Comparison of ENCODE assay signal across 8 cellular contexts in the genomic region with DNA sequence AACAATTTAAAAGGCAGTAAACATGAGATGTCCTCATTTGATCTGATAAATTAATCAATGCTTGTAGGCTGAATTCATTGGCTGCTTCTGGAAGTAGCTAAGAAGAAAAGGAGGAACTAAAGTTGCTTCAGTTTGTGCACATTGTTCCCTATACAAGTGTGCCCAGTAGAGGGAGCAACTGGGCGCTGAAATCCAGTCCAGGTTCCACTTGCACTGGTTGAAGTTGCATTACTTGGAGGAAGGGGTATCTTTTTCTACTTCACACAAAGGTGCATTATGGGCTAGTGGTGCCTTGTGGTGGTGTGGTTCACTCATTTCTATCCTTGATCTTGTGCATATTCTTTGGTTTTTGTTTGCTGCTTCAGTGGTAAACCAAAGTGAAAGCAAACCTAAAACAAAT.
DNase-seq lines count a peak whose midpoint lies in the region; ATAC-seq and TF ChIP-seq lines count a peak whose summit lies in the region.

No MANE protein-coding gene starts in this region.

- no peak overlapping the region for H2AFZ ChIP-seq in PC-9

- no peaks in the 10 kb centered on the region for H3K9me3 ChIP-seq in PC-9 (ENCODE audit: insufficient read depth, low read depth)
- H3K9me3 ChIP-seq in esophagus squamous epithelium, result no peaks in the 10 kb centered on the region

- TF ChIP-seq CTCF in Calu3 (IDR thresholded peaks at IDR 0.05; ENCODE audit: unreplicated experiment) (no peak), PC-9 (conservative IDR thresholded peaks at IDR 0.05) (peak; percentile 72), esophagus squamous epithelium (IDR thresholded peaks at IDR 0.05) (peak in 4 of 6 experiments; percentile 9 to 46 (median 30))

- H3K27ac ChIP-seq in PC-9 (no peak overlapping the region), esophagus squamous epithelium (no peak overlapping the region)

- no peaks in the 10 kb centered on the region for H3K27me3 ChIP-seq in PC-9 (ENCODE audit: insufficient read depth, low read depth)
- H3K27me3 ChIP-seq in esophagus squamous epithelium, result no peaks in the 10 kb centered on the region

- WGBS in esophagus squamous epithelium, 2 donors, result 0% methylated on average over 1 of the region's 1 CpG

- no TSS peak for BruUV-seq in Calu3 (replicated peaks; lab: Mats Ljungman, UMichigan)
- BruUV-seq in PC-9 (replicated peaks; lab: Mats Ljungman, UMichigan), result no TSS peak

- peak; percentile 90 for ATAC-seq in GM18517 (IDR thresholded peaks at IDR 0.05; ENCODE audit: unreplicated experiment)
- peak; percentile 67 for ATAC-seq in HG03097 (IDR thresholded peaks at IDR 0.05; ENCODE audit: low FRiP score, unreplicated experiment)

- H3K79me2 ChIP-seq in PC-9 (ENCODE audit: low read depth), result no peaks in the 10 kb centered on the region

- H3K27ac Mint-ChIP-seq in Calu3 (ENCODE audit: unreplicated experiment), result no peak overlapping the region

- 0 out of 2 replicates have a peak overlapping the region, but pooled peaks have one; percentile 27 for H3K4me2 ChIP-seq in PC-9

- CTCF ChIA-PET in Calu3 (lab: Charles Lee) (interaction anchor here (0.6 to 1.1 kb wide), 2 partner anchors 50 to 92 kb away, joined by 3 to 5 read pairs; no protein-coding TSS in a partner anchor), PC-9 (lab: Charles Lee) (no interaction called here)

- H3K36me3 Mint-ChIP-seq in Calu3 (ENCODE audit: insufficient read depth, unreplicated experiment), result no peaks in the 10 kb centered on the region

- H3K9me3 Mint-ChIP-seq in Calu3 (ENCODE audit: low read depth, unreplicated experiment), result no peaks in the 10 kb centered on the region

- H3K4me3 Mint-ChIP-seq in Calu3 (ENCODE audit: low read depth, unreplicated experiment), result no peak overlapping the region

- no peak overlapping the region for H3K4me3 ChIP-seq in PC-9
- no peak overlapping the region for H3K4me3 ChIP-seq in esophagus squamous epithelium

- no peaks in the 10 kb centered on the region for H3K4me1 Mint-ChIP-seq in Calu3 (ENCODE audit: low read depth, unreplicated experiment)

- no peaks in the 10 kb centered on the region for H4K20me1 ChIP-seq in PC-9 (ENCODE audit: insufficient read depth)

- H3K4me1 ChIP-seq in PC-9 (replicated peaks; ENCODE audit: insufficient read depth) (no peaks in the 10 kb centered on the region), esophagus squamous epithelium (no peaks in the 10 kb centered on the region)

- H3F3A ChIP-seq in PC-9 (ENCODE audit: insufficient read depth, low read depth), result no peaks in the 10 kb centered on the region

- H3K36me3 ChIP-seq in PC-9 (ENCODE audit: low read depth) (no peaks in the 10 kb centered on the region), esophagus squamous epithelium (no peaks in the 10 kb centered on the region)

- intact Hi-C loops in Calu3 (cut with micrococcal nuclease; ENCODE audit: unreplicated experiment) (loop anchor here (5.0 kb wide), 1 partner anchor 160 kb away; no protein-coding TSS in a partner anchor), PC-9 (cut with micrococcal nuclease; ENCODE audit: unreplicated experiment) (loop anchor here (1.0 kb wide), 1 partner anchor 161 kb away; no protein-coding TSS in a partner anchor), esophagus squamous epithelium (cut with DNase I) (no loop called here), posterior cingulate gyrus (cut with DNase I) (loop anchor here (5.0 kb wide), 1 partner anchor 90 kb away; no protein-coding TSS in a partner anchor)

- TF ChIP-seq POLR2A in esophagus squamous epithelium (IDR thresholded peaks at IDR 0.05), result no peak

- no peaks in the 10 kb centered on the region for H3K27me3 Mint-ChIP-seq in Calu3 (ENCODE audit: unreplicated experiment)

- H3K9me2 ChIP-seq in PC-9 (ENCODE audit: insufficient read depth), result no peaks in the 10 kb centered on the region; the same call in 1 of the 2 replicates

- POLR2A ChIA-PET in PC-9 (lab: Charles Lee; ENCODE audit: unreplicated experiment), result no interaction called here

- DNase-seq in Calu3 (peak; percentile 16), PC-9 (peak in 1 of 2 experiments; percentile 5), esophagus squamous epithelium (lab: John Stamatoyannopoulos, UW) (no peak), posterior cingulate gyrus (peak in 6 of 10 donors; percentile 3 to 83 (median 24)), NCI-H446 (lab: John Stamatoyannopoulos, UW) (no peak), cortex of kidney (lab: John Stamatoyannopoulos, UW) (no peak)

Comparison
In these comparisons a context has a peak if more than half of its experiments do, and no peak if none do; other contexts are left out.
1. DNase-seq: peak in Calu3 (single experiment) and posterior cingulate gyrus (6 of 10); none in esophagus squamous epithelium (single experiment), NCI-H446 (0 of 2) and cortex of kidney (single experiment).